In genomic region chr5:143791848-143792701, GRCh38 we compare ENCODE assay signal across 11 cellular contexts. TPM values are rescaled to one million over a fixed set of nuclear protein-coding genes. Genes with fewer than 3 reads are reported as not detected.
DNase-seq lines count a peak whose midpoint lies in the region; ATAC-seq, FAIRE-seq and TF ChIP-seq lines count a peak whose summit lies in the region.
"Had no signal": no experiment of that assay in that cellular context is flagged by ENCODE, and none has a peak within 500 bp of the region (broad histone marks: within the 10 kb centered on the region; RNA-seq: fewer than 3 reads in every experiment).

No MANE protein-coding gene starts in this region.

- no peak for TF ChIP-seq CTCF in astrocyte (IDR thresholded peaks at IDR 0.05; ENCODE audit: insufficient read depth, low read depth, low read length)
- TF ChIP-seq CTCF in tibial nerve (IDR thresholded peaks at IDR 0.05) = no peak

- intact Hi-C loops in right cardiac atrium (cut with DNase I) = no loop called here
- intact Hi-C loops in left cardiac atrium (cut with DNase I) = no loop called here

- H3K27ac ChIP-seq in right cardiac atrium (ENCODE audit: low read length) (no peak overlapping the region), astrocyte (ENCODE audit: low read depth, low read length) (no peak overlapping the region), tibial nerve (peak overlapping the region in 3 of 4 donors; percentile 19 to 68 (median 59))

- ATAC-seq in right cardiac atrium = peak in 1 of 2 donors; percentile 31
- ATAC-seq in left cardiac atrium = no peak
- peak; percentile 56 for ATAC-seq in HG03442 (IDR thresholded peaks at IDR 0.05; ENCODE audit: unreplicated experiment)
- no peak for ATAC-seq in stimulated activated effector memory CD8-positive, alpha-beta T cell treated with anti-CD3 and anti-CD28 coated beads, Interleukin-12 subunit alpha, Interleukin-12 subunit beta, amount 100 ng/mL, for 72 hours
- ATAC-seq: K562 had no signal

- peaks cover 10% of the 10 kb centered on the region for H3K27me3 Mint-ChIP-seq in astrocyte (ENCODE audit: low read depth, unreplicated experiment)

- H3K4me2 ChIP-seq in astrocyte (ENCODE audit: low read length) = no peak overlapping the region

- H3K27me3 ChIP-seq in right cardiac atrium (ENCODE audit: control insufficient read depth, insufficient read depth) (no peaks in the 10 kb centered on the region), astrocyte (ENCODE audit: insufficient read depth, low read length) (no peaks in the 10 kb centered on the region), tibial nerve (no peaks in the 10 kb centered on the region)

- H3K36me3 ChIP-seq in astrocyte (ENCODE audit: insufficient read depth, low read length) (no peaks in the 10 kb centered on the region), tibial nerve (no peaks in the 10 kb centered on the region)

- H3K9me3 ChIP-seq in right cardiac atrium (ENCODE audit: control insufficient read depth, low read length) (no peaks in the 10 kb centered on the region), astrocyte (ENCODE audit: insufficient read depth, low read depth, low read length) (no peaks in the 10 kb centered on the region), tibial nerve (no peaks in the 10 kb centered on the region)

- H3K4me3 ChIP-seq in right cardiac atrium (ENCODE audit: low read length) = peak overlapping the region; percentile 20
- no peak overlapping the region for H3K4me3 ChIP-seq in astrocyte (ENCODE audit: insufficient read depth, low read depth, low read length)
- H3K4me3 ChIP-seq in tibial nerve = peak overlapping the region in 3 of 4 donors; percentile 15 to 19 (median 17)
- H3K4me3 ChIP-seq: K562, skin epidermis had no signal

- whole genome bisulfite sequencing in right cardiac atrium = 51% methylated on average over 10 of the region's 10 CpGs
- whole genome bisulfite sequencing in tibial nerve, 2 donors = 36 to 41% methylated on average over 10 of the region's 10 CpGs

- no peaks in the 10 kb centered on the region for H3K79me2 ChIP-seq in astrocyte (ENCODE audit: insufficient read depth, low read length)

- no peak for FAIRE-seq in astrocyte (lab: Jason Lieb, UNC)
- FAIRE-seq: K562 had no signal

- no peaks in the 10 kb centered on the region for H3K36me3 Mint-ChIP-seq in astrocyte (ENCODE audit: low read depth, unreplicated experiment)
- no peaks in the 10 kb centered on the region for H3K36me3 Mint-ChIP-seq in stimulated activated effector memory CD8-positive, alpha-beta T cell treated with anti-CD3 and anti-CD28 coated beads, Interleukin-12 subunit alpha, Interleukin-12 subunit beta, amount 100 ng/mL, for 72 hours

- no peaks in the 10 kb centered on the region for H4K20me1 ChIP-seq in astrocyte (ENCODE audit: insufficient read depth, low read length)

- DNase-seq in right cardiac atrium (no peak), left cardiac atrium (no peak), astrocyte (ENCODE audit: low read depth) (peak; percentile 12), tibial nerve (ENCODE audit: low spot score in 2 of 2) (peak in 1 of 2 donors; percentile 16), inferior parietal cortex (ENCODE audit: extremely low spot score) (no peak)
- no peak for DNase-seq in stimulated activated effector memory CD8-positive, alpha-beta T cell treated with anti-CD3 and anti-CD28 coated beads, Interleukin-12 subunit alpha, Interleukin-12 subunit beta, amount 100 ng/mL, for 72 hours (ENCODE audit: low spot score in 2 of 2)
- no peak for DNase-seq in stimulated activated naive CD4-positive, alpha-beta T cell treated with Interleukin-2 at 50 U/mL for 16 hours (lab: John Stamatoyannopoulos, UW)
- DNase-seq: Calu3 had no signal

- no peak for TF ChIP-seq POLR2A in tibial nerve (IDR thresholded peaks at IDR 0.05)

- no peak overlapping the region for H3K9ac ChIP-seq in astrocyte (ENCODE audit: low read length)

- no peak overlapping the region for H3K4me3 Mint-ChIP-seq in astrocyte (ENCODE audit: unreplicated experiment)
- no peak overlapping the region for H3K4me3 Mint-ChIP-seq in stimulated activated effector memory CD8-positive, alpha-beta T cell treated with anti-CD3 and anti-CD28 coated beads, Interleukin-12 subunit alpha, Interleukin-12 subunit beta, amount 100 ng/mL, for 72 hours

- H3K4me1 ChIP-seq in right cardiac atrium (ENCODE audit: control insufficient read depth, insufficient read depth, low read length) (no peaks in the 10 kb centered on the region), astrocyte (ENCODE audit: insufficient read depth, low read length) (no peaks in the 10 kb centered on the region), tibial nerve (peaks cover 0 to 26% (median 5%) of the 10 kb centered on the region in 4 donors)

- TF ChIP-seq EP300 in tibial nerve (IDR thresholded peaks at IDR 0.05) = no peak

- peaks cover 10% of the 10 kb centered on the region for H3K4me1 Mint-ChIP-seq in astrocyte (ENCODE audit: low read depth, unreplicated experiment)
- H3K4me1 Mint-ChIP-seq in stimulated activated effector memory CD8-positive, alpha-beta T cell treated with anti-CD3 and anti-CD28 coated beads, Interleukin-12 subunit alpha, Interleukin-12 subunit beta, amount 100 ng/mL, for 72 hours = no peaks in the 10 kb centered on the region

- H3K27ac Mint-ChIP-seq in astrocyte (ENCODE audit: unreplicated experiment) = peak overlapping the region; percentile 16
- no peak overlapping the region for H3K27ac Mint-ChIP-seq in stimulated activated effector memory CD8-positive, alpha-beta T cell treated with anti-CD3 and anti-CD28 coated beads, Interleukin-12 subunit alpha, Interleukin-12 subunit beta, amount 100 ng/mL, for 72 hours

- H2AFZ ChIP-seq in astrocyte (ENCODE audit: low read depth, low read length) = no peak overlapping the region

- H3K9me3 Mint-ChIP-seq in astrocyte (ENCODE audit: unreplicated experiment) = peaks cover 4% of the 10 kb centered on the region
- H3K9me3 Mint-ChIP-seq in stimulated activated effector memory CD8-positive, alpha-beta T cell treated with anti-CD3 and anti-CD28 coated beads, Interleukin-12 subunit alpha, Interleukin-12 subunit beta, amount 100 ng/mL, for 72 hours = no peaks in the 10 kb centered on the region

RNA-seq across cellular contexts. Expression of gene HMHB1, which starts 19.9 kb away (rescaled TPM):
- total RNA-seq in right cardiac atrium (not detected), left cardiac atrium (not detected), astrocyte (not detected in 2 replicates), tibial nerve (not detected)
- polyA plus RNA-seq in right cardiac atrium = not detected
- total RNA-seq: Calu3, K562 had no signal
- polyA plus RNA-seq: K562 had no signal

Comparison
In these comparisons a context has a peak if more than half of its experiments do, and no peak if none do; other contexts are left out.
1. H3K27ac ChIP-seq: peak in tibial nerve (3 of 4); none in right cardiac atrium (single experiment) and astrocyte (single experiment).